11 cellular contexts compared by ENCODE assay signal in genomic region chrX:30196322-30196721, GRCh38. TPM values are rescaled to one million over a fixed set of nuclear protein-coding genes. Genes with fewer than 3 reads are reported as not detected.
A peak's percentile ranks its signal among the peaks of the same experiment; 100 is the strongest.
DNase-seq lines count a peak whose midpoint lies in the region; ATAC-seq and TF ChIP-seq lines count a peak whose summit lies in the region.
"Had no signal": no experiment of that assay in that cellular context is flagged by ENCODE, and none has a peak within 500 bp of the region (broad histone marks: within the 10 kb centered on the region; RNA-seq: fewer than 3 reads in every experiment).

No MANE protein-coding gene starts in this region.

- POLR2A ChIA-PET in HCT116 (lab: Charles Lee), result no interaction called here
- POLR2A ChIA-PET in activated CD8-positive, alpha-beta T cell treated with anti-CD3 and anti-CD28 coated beads for 36 hours (lab: Charles Lee), result no interaction called here

- intact Hi-C loops in HCT116 (cut with micrococcal nuclease), result no loop called here
- intact Hi-C loops in activated CD8-positive, alpha-beta T cell treated with anti-CD3 and anti-CD28 coated beads for 36 hours (cut with micrococcal nuclease), result no loop called here

- no peaks in the 10 kb centered on the region for H3K79me2 ChIP-seq in DOHH2 (ENCODE audit: control insufficient read depth, low read length)
- H3K79me2 ChIP-seq in HCT116 (ENCODE audit: insufficient read depth, low read length), result no peaks in the 10 kb centered on the region

- no peaks in the 10 kb centered on the region for H3F3A ChIP-seq in DOHH2 (ENCODE audit: control insufficient read depth, insufficient read depth)

- H3K4me2 ChIP-seq in DOHH2 (ENCODE audit: low read length) (no peak overlapping the region), HCT116 (ENCODE audit: low read length) (no peak overlapping the region; the same call in 1 of the 2 replicates)

- peak; percentile 58 for TF ChIP-seq RAD21 in HCT116 (IDR thresholded peaks at IDR 0.05; ENCODE audit: low read depth)

- H4K20me1 ChIP-seq in DOHH2 (ENCODE audit: control insufficient read depth, insufficient read depth, low read depth, low read length), result no peaks in the 10 kb centered on the region
- no peaks in the 10 kb centered on the region for H4K20me1 ChIP-seq in HCT116 (ENCODE audit: insufficient read depth)

- H3K9me3 ChIP-seq in DOHH2 (ENCODE audit: control insufficient read depth, insufficient read depth, low read length) (no peaks in the 10 kb centered on the region), HCT116 (ENCODE audit: control insufficient read depth in 1 of 2, insufficient read depth in 1 of 2, low read depth in 1 of 2, low read length in 2 of 2) (no peaks in the 10 kb centered on the region)
- H3K9me3 ChIP-seq: prostate gland had no signal

- BruUV-seq in HCT116 (replicated peaks; lab: Mats Ljungman, UMichigan), result no TSS peak

- TF ChIP-seq POLR2A in HCT116 (IDR thresholded peaks at IDR 0.05; ENCODE audit: borderline replicate concordance, extremely low read depth, insufficient read depth, insufficient read length), result no peak

- H2AFZ ChIP-seq in HCT116 (ENCODE audit: low read depth, low read length, poor library complexity, severe bottlenecking), result no peak overlapping the region

- H3K27me3 ChIP-seq in DOHH2 (ENCODE audit: control insufficient read depth, low read length) (no peaks in the 10 kb centered on the region), HCT116 (ENCODE audit: insufficient read depth, low read length) (no peaks in the 10 kb centered on the region)

- H3K9ac ChIP-seq in HCT116 (ENCODE audit: low read length), result no peak overlapping the region

- H3K36me3 ChIP-seq in DOHH2 (ENCODE audit: control insufficient read depth, low read length) (no peaks in the 10 kb centered on the region), HCT116 (ENCODE audit: control insufficient read depth in 1 of 2, insufficient read depth in 2 of 2, low read length in 2 of 2) (no peaks in the 10 kb centered on the region)
- H3K36me3 ChIP-seq: prostate gland had no signal

- H3K4me1 Mint-ChIP-seq in activated CD8-positive, alpha-beta T cell treated with anti-CD3 and anti-CD28 coated beads for 36 hours (ENCODE audit: low read depth), result no peaks in the 10 kb centered on the region
- peaks cover 5% of the 10 kb centered on the region for H3K4me1 Mint-ChIP-seq in endothelial cell (ENCODE audit: unreplicated experiment)

- TF ChIP-seq CTCF in DOHH2 (IDR thresholded peaks at IDR 0.05; ENCODE audit: low read depth, low read length, poor library complexity, severe bottlenecking), result peak; percentile 21
- TF ChIP-seq CTCF in HCT116 (IDR thresholded peaks at IDR 0.05 in 2 of 3, conservative IDR thresholded peaks at IDR 0.05 in 1 of 3; ENCODE audit: borderline replicate concordance in 1 of 3, insufficient read depth in 1 of 3, low read depth in 2 of 3, low read length in 2 of 3), result peak in 2 of 3 experiments; percentile 14 to 47; a peak in 3 of 6 replicates
- no peak for TF ChIP-seq CTCF in activated CD8-positive, alpha-beta T cell treated with anti-CD3 and anti-CD28 coated beads for 36 hours (IDR thresholded peaks at IDR 0.05)
- no peak for TF ChIP-seq CTCF in endothelial cell (IDR thresholded peaks at IDR 0.05; ENCODE audit: unreplicated experiment)

- CTCF ChIA-PET in HCT116 (lab: Charles Lee), result interaction anchor here (0.8 to 1.6 kb wide), 3 partner anchors 9 to 54 kb away, joined by 3 to 7 read pairs (median 4); no protein-coding TSS in a partner anchor
- CTCF ChIA-PET in activated CD8-positive, alpha-beta T cell treated with anti-CD3 and anti-CD28 coated beads for 36 hours (lab: Charles Lee), result interaction anchor here (0.6 kb wide), 1 partner anchor 18 kb away, joined by 3 read pairs; no protein-coding TSS in a partner anchor

- H3K9me2 ChIP-seq in DOHH2 (replicated peaks; ENCODE audit: control insufficient read depth, low read length), result no peaks in the 10 kb centered on the region
- no peaks in the 10 kb centered on the region for H3K9me2 ChIP-seq in HCT116 (ENCODE audit: insufficient read depth)

- H3K4me3 ChIP-seq in DOHH2 (ENCODE audit: low read length), result no peak overlapping the region
- no peak overlapping the region for H3K4me3 ChIP-seq in HCT116 (replicated peaks in 1 of 2; ENCODE audit: low read depth in 1 of 2, low read length in 2 of 2)
- H3K4me3 ChIP-seq: prostate gland had no signal

- no peaks in the 10 kb centered on the region for H3K27me3 Mint-ChIP-seq in activated CD8-positive, alpha-beta T cell treated with anti-CD3 and anti-CD28 coated beads for 36 hours
- H3K27me3 Mint-ChIP-seq in endothelial cell (ENCODE audit: unreplicated experiment), result no peaks in the 10 kb centered on the region

- H3K9me3 Mint-ChIP-seq in activated CD8-positive, alpha-beta T cell treated with anti-CD3 and anti-CD28 coated beads for 36 hours, result no peaks in the 10 kb centered on the region
- no peaks in the 10 kb centered on the region for H3K9me3 Mint-ChIP-seq in endothelial cell (ENCODE audit: unreplicated experiment)

- H3K27ac Mint-ChIP-seq in activated CD8-positive, alpha-beta T cell treated with anti-CD3 and anti-CD28 coated beads for 36 hours, result no peak overlapping the region
- H3K27ac Mint-ChIP-seq in endothelial cell (ENCODE audit: unreplicated experiment), result no peak overlapping the region

- no peaks in the 10 kb centered on the region for H3K36me3 Mint-ChIP-seq in activated CD8-positive, alpha-beta T cell treated with anti-CD3 and anti-CD28 coated beads for 36 hours (ENCODE audit: low read depth)
- no peaks in the 10 kb centered on the region for H3K36me3 Mint-ChIP-seq in endothelial cell (ENCODE audit: low read depth, unreplicated experiment)

- peak; percentile 7 for DNase-seq in HCT116 (ENCODE audit: low read depth, low spot score)
- peak; percentile 48 for DNase-seq in RKO (ENCODE audit: low spot score)
- DNase-seq in iPS-NIHi7 (ENCODE audit: extremely low spot score), result peak; percentile 64
- no peak for DNase-seq in NCI-H2171 treated with DMSO at 0.1 percent for 48 hours (lab: John Stamatoyannopoulos, UW)
- DNase-seq in NCI-H1092 (lab: John Stamatoyannopoulos, UW), result no peak
- DNase-seq in activated CD8-positive, alpha-beta T cell treated with anti-CD3 and anti-CD28 coated beads for 36 hours, result no peak
- DNase-seq in endothelial cell (ENCODE audit: low spot score), result no peak
- DNase-seq: activated CD4-positive, alpha-beta T cell treated with anti-CD3 and anti-CD28 coated beads for 4 hours; NCI-H1436 treated with DMSO at 0.1 percent for 48 hours had no signal

- RAD21 ChIA-PET in HCT116 (lab: Charles Lee; ENCODE audit: low non-redundant PET in 1 of 2, low total read pairs in 2 of 2, uncharacterized antibody in 2 of 2, unreplicated experiment in 2 of 2), result no interaction called here

- H3K4me1 ChIP-seq in DOHH2 (ENCODE audit: control insufficient read depth, low read length) (no peaks in the 10 kb centered on the region), HCT116 (ENCODE audit: control insufficient read depth in 1 of 2, insufficient read depth in 2 of 2, low read length in 2 of 2) (no peaks in the 10 kb centered on the region)
- H3K4me1 ChIP-seq: prostate gland had no signal

- no peak overlapping the region for H3K4me3 Mint-ChIP-seq in activated CD8-positive, alpha-beta T cell treated with anti-CD3 and anti-CD28 coated beads for 36 hours
- H3K4me3 Mint-ChIP-seq in endothelial cell (ENCODE audit: unreplicated experiment), result no peak overlapping the region

- ATAC-seq in HCT116, result peak; percentile 83
- no peak for ATAC-seq in activated CD8-positive, alpha-beta T cell treated with anti-CD3 and anti-CD28 coated beads for 36 hours

- H3K27ac ChIP-seq in DOHH2 (ENCODE audit: low read depth, low read length) (no peak overlapping the region), HCT116 (ENCODE audit: low read depth, low read length) (no peak overlapping the region)
- H3K27ac ChIP-seq: prostate gland had no signal

TF ChIP-seq in HCT116, 20 proteins besides CTCF, POLR2A, EP300 and RAD21 (continues in another document):
- TF ChIP-seq EZH2 (IDR thresholded peaks at IDR 0.05) (no peak), FOSL1 (IDR thresholded peaks at IDR 0.05; ENCODE audit: low read depth) (no peak), EGR1 (IDR thresholded peaks at IDR 0.05; ENCODE audit: low read depth) (no peak)

RNA-seq across cellular contexts. Expression of gene MAGEB2, which starts 19.0 kb away (rescaled TPM):
- total RNA-seq in HCT116 (2021; ENCODE audit: unreplicated experiment) (138 TPM), endothelial cell (ENCODE audit: unreplicated experiment) (not detected)
- 39.9 and 62.8 TPM in 2 replicates for polyA plus RNA-seq in HCT116 (2012)
- total RNA-seq in activated CD8-positive, alpha-beta T cell treated with anti-CD3 and anti-CD28 coated beads for 36 hours, result not detected

RNA-seq across cellular contexts. Expression of gene MAGEB3, which starts 34.1 kb away (rescaled TPM):
- total RNA-seq in HCT116 (2021; ENCODE audit: unreplicated experiment) (not detected), endothelial cell (ENCODE audit: unreplicated experiment) (not detected)
- 0.09 TPM in 1 of 2 replicates, not detected in the other for polyA plus RNA-seq in HCT116 (2012)
- total RNA-seq in activated CD8-positive, alpha-beta T cell treated with anti-CD3 and anti-CD28 coated beads for 36 hours, result not detected

RNA-seq across cellular contexts. Expression of gene MAGEB4, which starts 45.5 kb away (rescaled TPM):
- total RNA-seq in HCT116 (2021; ENCODE audit: unreplicated experiment) (not detected), endothelial cell (ENCODE audit: unreplicated experiment) (not detected)
- not detected in 2 replicates for polyA plus RNA-seq in HCT116 (2012)
- total RNA-seq in activated CD8-positive, alpha-beta T cell treated with anti-CD3 and anti-CD28 coated beads for 36 hours, result not detected

RNA-seq across cellular contexts. Expression of gene MAGEB1, which starts 50.6 kb away (rescaled TPM):
- total RNA-seq in HCT116 (2021; ENCODE audit: unreplicated experiment), result 0.69 TPM
- 0.47 and 0.67 TPM in 2 replicates for polyA plus RNA-seq in HCT116 (2012)
- total RNA-seq in activated CD8-positive, alpha-beta T cell treated with anti-CD3 and anti-CD28 coated beads for 36 hours, result not detected
- total RNA-seq in endothelial cell (ENCODE audit: unreplicated experiment), result not detected

Comparison
In these comparisons a context has a peak if more than half of its experiments do, and no peak if none do; other contexts are left out.
1. CTCF ChIP-seq: peak in DOHH2 (single experiment) and HCT116 (2 of 3); none in activated CD8-positive, alpha-beta T cell treated with anti-CD3 and anti-CD28 coated beads for 36 hours (single experiment) and endothelial cell (single experiment).
2. DNase-seq: peak in HCT116 (single experiment), RKO (single experiment) and iPS-NIHi7 (single experiment); none in NCI-H2171 treated with DMSO at 0.1 percent for 48 hours (single experiment), NCI-H1092 (single experiment), activated CD8-positive, alpha-beta T cell treated with anti-CD3 and anti-CD28 coated beads for 36 hours (single experiment) and endothelial cell (single experiment).
3. RNA of gene MAGEB2, which starts 19.0 kb away (total RNA-seq): 138 TPM in HCT116 (single experiment); not detected in activated CD8-positive, alpha-beta T cell treated with anti-CD3 and anti-CD28 coated beads for 36 hours and not detected in endothelial cell (single experiment); every median in the first group is over 100 times any median in the second.